1 cellular context compared by ENCODE assay signal in the genomic region with DNA sequence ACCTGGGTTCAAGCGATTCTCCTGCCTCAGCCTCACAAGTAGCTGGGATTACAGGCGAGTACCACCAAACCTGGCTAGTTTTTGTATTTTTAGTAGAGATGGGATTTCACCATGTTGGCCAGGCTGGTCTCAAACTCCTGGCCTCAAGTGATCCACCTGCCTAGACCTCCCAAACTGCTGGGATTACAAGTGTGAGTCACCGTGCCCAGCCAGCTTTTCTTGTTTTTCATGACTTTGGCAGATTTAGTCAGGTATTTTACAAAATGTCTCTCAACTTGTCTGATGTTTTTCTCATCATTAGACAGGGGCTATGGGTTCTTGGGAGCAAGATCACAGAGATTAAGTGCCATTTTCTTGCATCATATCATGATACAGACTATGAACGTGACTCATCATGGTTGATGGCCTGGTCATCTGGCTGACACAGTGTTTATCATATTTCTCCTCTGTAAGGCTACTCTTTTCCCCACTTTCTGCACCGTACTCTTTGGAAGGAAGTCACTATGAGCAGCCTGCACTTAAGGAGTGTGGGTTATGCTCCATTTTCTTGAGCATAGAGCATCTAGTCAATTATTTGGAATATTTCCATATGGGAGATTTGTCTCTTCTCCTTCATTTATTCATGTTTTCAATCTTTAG.
A peak's percentile ranks its signal among the peaks of the same experiment; 100 is the strongest.
TF ChIP-seq lines count a peak whose summit lies in the region.

No MANE protein-coding gene starts in this region.

TF ChIP-seq in K562, 482 proteins besides CTCF, POLR2A, EP300 and RAD21 (continued from another document and continues in another):
- TF ChIP-seq, protein P1, sequence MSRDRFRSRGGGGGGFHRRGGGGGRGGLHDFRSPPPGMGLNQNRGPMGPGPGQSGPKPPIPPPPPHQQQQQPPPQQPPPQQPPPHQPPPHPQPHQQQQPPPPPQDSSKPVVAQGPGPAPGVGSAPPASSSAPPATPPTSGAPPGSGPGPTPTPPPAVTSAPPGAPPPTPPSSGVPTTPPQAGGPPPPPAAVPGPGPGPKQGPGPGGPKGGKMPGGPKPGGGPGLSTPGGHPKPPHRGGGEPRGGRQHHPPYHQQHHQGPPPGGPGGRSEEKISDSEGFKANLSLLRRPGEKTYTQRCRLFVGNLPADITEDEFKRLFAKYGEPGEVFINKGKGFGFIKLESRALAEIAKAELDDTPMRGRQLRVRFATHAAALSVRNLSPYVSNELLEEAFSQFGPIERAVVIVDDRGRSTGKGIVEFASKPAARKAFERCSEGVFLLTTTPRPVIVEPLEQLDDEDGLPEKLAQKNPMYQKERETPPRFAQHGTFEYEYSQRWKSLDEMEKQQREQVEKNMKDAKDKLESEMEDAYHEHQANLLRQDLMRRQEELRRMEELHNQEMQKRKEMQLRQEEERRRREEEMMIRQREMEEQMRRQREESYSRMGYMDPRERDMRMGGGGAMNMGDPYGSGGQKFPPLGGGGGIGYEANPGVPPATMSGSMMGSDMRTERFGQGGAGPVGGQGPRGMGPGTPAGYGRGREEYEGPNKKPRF (IDR thresholded peaks at IDR 0.05; ENCODE audit: low read depth, low read length): no peak
- TF ChIP-seq, protein P2, sequence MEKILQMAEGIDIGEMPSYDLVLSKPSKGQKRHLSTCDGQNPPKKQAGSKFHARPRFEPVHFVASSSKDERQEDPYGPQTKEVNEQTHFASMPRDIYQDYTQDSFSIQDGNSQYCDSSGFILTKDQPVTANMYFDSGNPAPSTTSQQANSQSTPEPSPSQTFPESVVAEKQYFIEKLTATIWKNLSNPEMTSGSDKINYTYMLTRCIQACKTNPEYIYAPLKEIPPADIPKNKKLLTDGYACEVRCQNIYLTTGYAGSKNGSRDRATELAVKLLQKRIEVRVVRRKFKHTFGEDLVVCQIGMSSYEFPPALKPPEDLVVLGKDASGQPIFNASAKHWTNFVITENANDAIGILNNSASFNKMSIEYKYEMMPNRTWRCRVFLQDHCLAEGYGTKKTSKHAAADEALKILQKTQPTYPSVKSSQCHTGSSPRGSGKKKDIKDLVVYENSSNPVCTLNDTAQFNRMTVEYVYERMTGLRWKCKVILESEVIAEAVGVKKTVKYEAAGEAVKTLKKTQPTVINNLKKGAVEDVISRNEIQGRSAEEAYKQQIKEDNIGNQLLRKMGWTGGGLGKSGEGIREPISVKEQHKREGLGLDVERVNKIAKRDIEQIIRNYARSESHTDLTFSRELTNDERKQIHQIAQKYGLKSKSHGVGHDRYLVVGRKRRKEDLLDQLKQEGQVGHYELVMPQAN (IDR thresholded peaks at IDR 0.05; ENCODE audit: borderline replicate concordance): no peak
- TF ChIP-seq, protein P3, sequence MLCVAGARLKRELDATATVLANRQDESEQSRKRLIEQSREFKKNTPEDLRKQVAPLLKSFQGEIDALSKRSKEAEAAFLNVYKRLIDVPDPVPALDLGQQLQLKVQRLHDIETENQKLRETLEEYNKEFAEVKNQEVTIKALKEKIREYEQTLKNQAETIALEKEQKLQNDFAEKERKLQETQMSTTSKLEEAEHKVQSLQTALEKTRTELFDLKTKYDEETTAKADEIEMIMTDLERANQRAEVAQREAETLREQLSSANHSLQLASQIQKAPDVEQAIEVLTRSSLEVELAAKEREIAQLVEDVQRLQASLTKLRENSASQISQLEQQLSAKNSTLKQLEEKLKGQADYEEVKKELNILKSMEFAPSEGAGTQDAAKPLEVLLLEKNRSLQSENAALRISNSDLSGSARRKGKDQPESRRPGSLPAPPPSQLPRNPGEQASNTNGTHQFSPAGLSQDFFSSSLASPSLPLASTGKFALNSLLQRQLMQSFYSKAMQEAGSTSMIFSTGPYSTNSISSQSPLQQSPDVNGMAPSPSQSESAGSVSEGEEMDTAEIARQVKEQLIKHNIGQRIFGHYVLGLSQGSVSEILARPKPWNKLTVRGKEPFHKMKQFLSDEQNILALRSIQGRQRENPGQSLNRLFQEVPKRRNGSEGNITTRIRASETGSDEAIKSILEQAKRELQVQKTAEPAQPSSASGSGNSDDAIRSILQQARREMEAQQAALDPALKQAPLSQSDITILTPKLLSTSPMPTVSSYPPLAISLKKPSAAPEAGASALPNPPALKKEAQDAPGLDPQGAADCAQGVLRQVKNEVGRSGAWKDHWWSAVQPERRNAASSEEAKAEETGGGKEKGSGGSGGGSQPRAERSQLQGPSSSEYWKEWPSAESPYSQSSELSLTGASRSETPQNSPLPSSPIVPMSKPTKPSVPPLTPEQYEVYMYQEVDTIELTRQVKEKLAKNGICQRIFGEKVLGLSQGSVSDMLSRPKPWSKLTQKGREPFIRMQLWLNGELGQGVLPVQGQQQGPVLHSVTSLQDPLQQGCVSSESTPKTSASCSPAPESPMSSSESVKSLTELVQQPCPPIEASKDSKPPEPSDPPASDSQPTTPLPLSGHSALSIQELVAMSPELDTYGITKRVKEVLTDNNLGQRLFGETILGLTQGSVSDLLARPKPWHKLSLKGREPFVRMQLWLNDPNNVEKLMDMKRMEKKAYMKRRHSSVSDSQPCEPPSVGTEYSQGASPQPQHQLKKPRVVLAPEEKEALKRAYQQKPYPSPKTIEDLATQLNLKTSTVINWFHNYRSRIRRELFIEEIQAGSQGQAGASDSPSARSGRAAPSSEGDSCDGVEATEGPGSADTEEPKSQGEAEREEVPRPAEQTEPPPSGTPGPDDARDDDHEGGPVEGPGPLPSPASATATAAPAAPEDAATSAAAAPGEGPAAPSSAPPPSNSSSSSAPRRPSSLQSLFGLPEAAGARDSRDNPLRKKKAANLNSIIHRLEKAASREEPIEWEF (CRISPR knock-in tag; IDR thresholded peaks at IDR 0.05): no peak; the same call in 1 of the 2 replicates
- TF ChIP-seq TGIF2 (CRISPR knock-in tag; IDR thresholded peaks at IDR 0.05) (no peak), SMAD2 (IDR thresholded peaks at IDR 0.05; ENCODE audit: low read depth, low read length) (no peak), STAT5A (IDR thresholded peaks at IDR 0.05; ENCODE audit: borderline replicate concordance, low read length) (no peak), ZFPM2 (CRISPR knock-in tag; IDR thresholded peaks at IDR 0.05) (no peak), ZSCAN32 (CRISPR knock-in tag; IDR thresholded peaks at IDR 0.05) (no peak), ETV6 (IDR thresholded peaks at IDR 0.05; ENCODE audit: borderline replicate concordance in 1 of 2, low read depth in 2 of 2, low read length in 1 of 2) (no peak), ETV6 (CRISPR knock-in tag; IDR thresholded peaks at IDR 0.05; ENCODE audit: borderline replicate concordance) (no peak), ZNF12 (CRISPR knock-in tag; IDR thresholded peaks at IDR 0.05) (no peak), ZNF274 (IDR thresholded peaks at IDR 0.05; ENCODE audit: borderline replicate concordance, low read depth, low read length) (no peak), SMC3 (conservative IDR thresholded peaks at IDR 0.05; ENCODE audit: insufficient read depth, low read depth, low read length) (no peak)
- TF ChIP-seq, protein P4, sequence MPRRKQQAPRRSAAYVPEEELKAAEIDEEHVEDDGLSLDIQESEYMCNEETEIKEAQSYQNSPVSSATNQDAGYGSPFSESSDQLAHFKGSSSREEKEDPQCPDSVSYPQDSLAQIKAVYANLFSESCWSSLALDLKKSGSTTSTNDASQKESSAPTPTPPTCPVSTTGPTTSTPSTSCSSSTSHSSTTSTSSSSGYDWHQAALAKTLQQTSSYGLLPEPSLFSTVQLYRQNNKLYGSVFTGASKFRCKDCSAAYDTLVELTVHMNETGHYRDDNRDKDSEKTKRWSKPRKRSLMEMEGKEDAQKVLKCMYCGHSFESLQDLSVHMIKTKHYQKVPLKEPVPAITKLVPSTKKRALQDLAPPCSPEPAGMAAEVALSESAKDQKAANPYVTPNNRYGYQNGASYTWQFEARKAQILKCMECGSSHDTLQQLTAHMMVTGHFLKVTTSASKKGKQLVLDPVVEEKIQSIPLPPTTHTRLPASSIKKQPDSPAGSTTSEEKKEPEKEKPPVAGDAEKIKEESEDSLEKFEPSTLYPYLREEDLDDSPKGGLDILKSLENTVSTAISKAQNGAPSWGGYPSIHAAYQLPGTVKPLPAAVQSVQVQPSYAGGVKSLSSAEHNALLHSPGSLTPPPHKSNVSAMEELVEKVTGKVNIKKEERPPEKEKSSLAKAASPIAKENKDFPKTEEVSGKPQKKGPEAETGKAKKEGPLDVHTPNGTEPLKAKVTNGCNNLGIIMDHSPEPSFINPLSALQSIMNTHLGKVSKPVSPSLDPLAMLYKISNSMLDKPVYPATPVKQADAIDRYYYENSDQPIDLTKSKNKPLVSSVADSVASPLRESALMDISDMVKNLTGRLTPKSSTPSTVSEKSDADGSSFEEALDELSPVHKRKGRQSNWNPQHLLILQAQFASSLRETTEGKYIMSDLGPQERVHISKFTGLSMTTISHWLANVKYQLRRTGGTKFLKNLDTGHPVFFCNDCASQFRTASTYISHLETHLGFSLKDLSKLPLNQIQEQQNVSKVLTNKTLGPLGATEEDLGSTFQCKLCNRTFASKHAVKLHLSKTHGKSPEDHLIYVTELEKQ (CRISPR knock-in tag; IDR thresholded peaks at IDR 0.05): no peak
- TF ChIP-seq, protein P5, sequence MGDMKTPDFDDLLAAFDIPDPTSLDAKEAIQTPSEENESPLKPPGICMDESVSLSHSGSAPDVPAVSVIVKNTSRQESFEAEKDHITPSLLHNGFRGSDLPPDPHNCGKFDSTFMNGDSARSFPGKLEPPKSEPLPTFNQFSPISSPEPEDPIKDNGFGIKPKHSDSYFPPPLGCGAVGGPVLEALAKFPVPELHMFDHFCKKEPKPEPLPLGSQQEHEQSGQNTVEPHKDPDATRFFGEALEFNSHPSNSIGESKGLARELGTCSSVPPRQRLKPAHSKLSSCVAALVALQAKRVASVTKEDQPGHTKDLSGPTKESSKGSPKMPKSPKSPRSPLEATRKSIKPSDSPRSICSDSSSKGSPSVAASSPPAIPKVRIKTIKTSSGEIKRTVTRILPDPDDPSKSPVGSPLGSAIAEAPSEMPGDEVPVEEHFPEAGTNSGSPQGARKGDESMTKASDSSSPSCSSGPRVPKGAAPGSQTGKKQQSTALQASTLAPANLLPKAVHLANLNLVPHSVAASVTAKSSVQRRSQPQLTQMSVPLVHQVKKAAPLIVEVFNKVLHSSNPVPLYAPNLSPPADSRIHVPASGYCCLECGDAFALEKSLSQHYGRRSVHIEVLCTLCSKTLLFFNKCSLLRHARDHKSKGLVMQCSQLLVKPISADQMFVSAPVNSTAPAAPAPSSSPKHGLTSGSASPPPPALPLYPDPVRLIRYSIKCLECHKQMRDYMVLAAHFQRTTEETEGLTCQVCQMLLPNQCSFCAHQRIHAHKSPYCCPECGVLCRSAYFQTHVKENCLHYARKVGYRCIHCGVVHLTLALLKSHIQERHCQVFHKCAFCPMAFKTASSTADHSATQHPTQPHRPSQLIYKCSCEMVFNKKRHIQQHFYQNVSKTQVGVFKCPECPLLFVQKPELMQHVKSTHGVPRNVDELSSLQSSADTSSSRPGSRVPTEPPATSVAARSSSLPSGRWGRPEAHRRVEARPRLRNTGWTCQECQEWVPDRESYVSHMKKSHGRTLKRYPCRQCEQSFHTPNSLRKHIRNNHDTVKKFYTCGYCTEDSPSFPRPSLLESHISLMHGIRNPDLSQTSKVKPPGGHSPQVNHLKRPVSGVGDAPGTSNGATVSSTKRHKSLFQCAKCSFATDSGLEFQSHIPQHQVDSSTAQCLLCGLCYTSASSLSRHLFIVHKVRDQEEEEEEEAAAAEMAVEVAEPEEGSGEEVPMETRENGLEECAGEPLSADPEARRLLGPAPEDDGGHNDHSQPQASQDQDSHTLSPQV (IDR thresholded peaks at IDR 0.05): peak; percentile 96
- TF ChIP-seq, protein P6, sequence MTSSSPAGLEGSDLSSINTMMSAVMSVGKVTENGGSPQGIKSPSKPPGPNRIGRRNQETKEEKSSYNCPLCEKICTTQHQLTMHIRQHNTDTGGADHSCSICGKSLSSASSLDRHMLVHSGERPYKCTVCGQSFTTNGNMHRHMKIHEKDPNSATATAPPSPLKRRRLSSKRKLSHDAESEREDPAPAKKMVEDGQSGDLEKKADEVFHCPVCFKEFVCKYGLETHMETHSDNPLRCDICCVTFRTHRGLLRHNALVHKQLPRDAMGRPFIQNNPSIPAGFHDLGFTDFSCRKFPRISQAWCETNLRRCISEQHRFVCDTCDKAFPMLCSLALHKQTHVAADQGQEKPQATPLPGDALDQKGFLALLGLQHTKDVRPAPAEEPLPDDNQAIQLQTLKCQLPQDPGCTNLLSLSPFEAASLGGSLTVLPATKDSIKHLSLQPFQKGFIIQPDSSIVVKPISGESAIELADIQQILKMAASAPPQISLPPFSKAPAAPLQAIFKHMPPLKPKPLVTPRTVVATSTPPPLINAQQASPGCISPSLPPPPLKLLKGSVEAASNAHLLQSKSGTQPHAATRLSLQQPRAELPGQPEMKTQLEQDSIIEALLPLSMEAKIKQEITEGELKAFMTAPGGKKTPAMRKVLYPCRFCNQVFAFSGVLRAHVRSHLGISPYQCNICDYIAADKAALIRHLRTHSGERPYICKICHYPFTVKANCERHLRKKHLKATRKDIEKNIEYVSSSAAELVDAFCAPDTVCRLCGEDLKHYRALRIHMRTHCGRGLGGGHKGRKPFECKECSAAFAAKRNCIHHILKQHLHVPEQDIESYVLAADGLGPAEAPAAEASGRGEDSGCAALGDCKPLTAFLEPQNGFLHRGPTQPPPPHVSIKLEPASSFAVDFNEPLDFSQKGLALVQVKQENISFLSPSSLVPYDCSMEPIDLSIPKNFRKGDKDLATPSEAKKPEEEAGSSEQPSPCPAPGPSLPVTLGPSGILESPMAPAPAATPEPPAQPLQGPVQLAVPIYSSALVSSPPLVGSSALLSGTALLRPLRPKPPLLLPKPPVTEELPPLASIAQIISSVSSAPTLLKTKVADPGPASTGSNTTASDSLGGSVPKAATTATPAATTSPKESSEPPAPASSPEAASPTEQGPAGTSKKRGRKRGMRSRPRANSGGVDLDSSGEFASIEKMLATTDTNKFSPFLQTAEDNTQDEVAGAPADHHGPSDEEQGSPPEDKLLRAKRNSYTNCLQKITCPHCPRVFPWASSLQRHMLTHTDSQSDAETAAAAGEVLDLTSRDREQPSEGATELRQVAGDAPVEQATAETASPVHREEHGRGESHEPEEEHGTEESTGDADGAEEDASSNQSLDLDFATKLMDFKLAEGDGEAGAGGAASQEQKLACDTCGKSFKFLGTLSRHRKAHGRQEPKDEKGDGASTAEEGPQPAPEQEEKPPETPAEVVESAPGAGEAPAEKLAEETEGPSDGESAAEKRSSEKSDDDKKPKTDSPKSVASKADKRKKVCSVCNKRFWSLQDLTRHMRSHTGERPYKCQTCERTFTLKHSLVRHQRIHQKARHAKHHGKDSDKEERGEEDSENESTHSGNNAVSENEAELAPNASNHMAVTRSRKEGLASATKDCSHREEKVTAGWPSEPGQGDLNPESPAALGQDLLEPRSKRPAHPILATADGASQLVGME (CRISPR knock-in tag; IDR thresholded peaks at IDR 0.05): no peak
- TF ChIP-seq, protein P7, sequence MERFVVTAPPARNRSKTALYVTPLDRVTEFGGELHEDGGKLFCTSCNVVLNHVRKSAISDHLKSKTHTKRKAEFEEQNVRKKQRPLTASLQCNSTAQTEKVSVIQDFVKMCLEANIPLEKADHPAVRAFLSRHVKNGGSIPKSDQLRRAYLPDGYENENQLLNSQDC (CRISPR knock-in tag; IDR thresholded peaks at IDR 0.05): no peak
- TF ChIP-seq, protein P8, sequence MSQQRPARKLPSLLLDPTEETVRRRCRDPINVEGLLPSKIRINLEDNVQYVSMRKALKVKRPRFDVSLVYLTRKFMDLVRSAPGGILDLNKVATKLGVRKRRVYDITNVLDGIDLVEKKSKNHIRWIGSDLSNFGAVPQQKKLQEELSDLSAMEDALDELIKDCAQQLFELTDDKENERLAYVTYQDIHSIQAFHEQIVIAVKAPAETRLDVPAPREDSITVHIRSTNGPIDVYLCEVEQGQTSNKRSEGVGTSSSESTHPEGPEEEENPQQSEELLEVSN (IDR thresholded peaks at IDR 0.05; ENCODE audit: borderline replicate concordance in 1 of 2, extremely low read depth in 1 of 2, insufficient read depth in 1 of 2, insufficient read length in 1 of 2, low read depth in 1 of 2, low read length in 1 of 2, poor library complexity in 1 of 2, severe bottlenecking in 1 of 2): peak in 1 of 2 experiments; percentile 22
